In the genomic region with DNA sequence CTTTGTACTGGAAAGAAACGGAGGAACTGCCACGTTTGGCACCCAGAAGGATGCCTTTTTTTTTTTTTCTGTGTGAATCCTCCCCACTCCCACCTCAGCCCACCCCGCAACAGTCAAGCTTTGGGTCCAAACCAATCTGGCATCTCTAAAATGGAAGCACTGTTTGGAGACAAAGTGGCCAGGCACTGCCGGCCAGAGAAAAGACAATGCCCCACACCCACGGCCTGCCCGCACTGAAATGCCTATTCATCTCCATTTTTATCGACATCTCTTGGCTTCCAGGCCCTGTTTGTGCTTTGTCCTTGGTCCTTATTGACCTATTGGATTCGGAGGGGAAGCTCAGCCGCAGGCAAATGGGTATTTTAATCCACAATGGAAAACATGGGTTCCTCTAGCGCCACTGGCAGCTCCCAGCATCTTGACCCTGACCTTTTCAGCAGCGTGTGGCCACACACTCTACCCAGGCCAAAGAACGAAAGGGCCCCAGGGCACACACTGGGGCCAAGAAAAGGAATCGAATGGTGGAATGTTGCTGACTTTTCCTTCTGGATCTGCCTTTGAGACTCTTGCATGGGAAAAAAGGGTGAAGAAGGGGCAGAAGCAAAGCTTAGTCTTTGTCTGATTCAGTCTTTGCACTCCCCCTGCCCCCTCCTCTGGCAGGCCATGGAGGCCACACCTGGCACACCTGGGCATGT, we compare ENCODE assay signal across 14 cellular contexts.
"Had no signal": no experiment of that assay in that cellular context is flagged by ENCODE, and none has a peak within 500 bp of the region (broad histone marks: within the 10 kb centered on the region; RNA-seq: fewer than 3 reads in every experiment).

No MANE protein-coding gene starts in this region.

- H3K9me3 ChIP-seq: left ventricle myocardium inferior, sigmoid colon, testis had no signal

- H3K4me1 ChIP-seq: neural progenitor cell, testis had no signal

- H3K27me3 ChIP-seq: neural progenitor cell, sigmoid colon, testis had no signal

- H3K4me2 ChIP-seq: neural progenitor cell had no signal

- H3K36me3 ChIP-seq: left ventricle myocardium inferior, neural progenitor cell, sigmoid colon had no signal

- ATAC-seq: activated T-helper 17 cell treated with anti-CD3 and anti-CD28 coated beads, Interleukin-2, amount 50 U/mL, for 72 hours; effector memory CD8-positive, alpha-beta T cell; SK-N-SH treated with all-trans-retinoic acid at 6 μM for 48 hours; WTC11 had no signal

- H3K27ac ChIP-seq: left ventricle myocardium inferior, neural progenitor cell, sigmoid colon, testis had no signal

- DNase-seq: activated CD4-positive, alpha-beta T cell treated with anti-CD3 and anti-CD28 coated beads, Interleukin-2, amount 10 ng/mL, durations not matched to agents 24 days and 14 days; activated CD8-positive, alpha-beta memory T cell treated with anti-CD3 and anti-CD28 coated beads for 24 hours; activated naive CD4-positive, alpha-beta T cell treated with anti-CD3 and anti-CD28 coated beads for 36 hours; central memory CD4-positive, alpha-beta T cell; effector memory CD8-positive, alpha-beta T cell; left ventricle myocardium inferior; sigmoid colon; stimulated activated CD4-positive, alpha-beta T cell treated with anti-CD3 and anti-CD28 coated beads, Interleukin-2, amount 100 ng/mL, for 24 hours; stimulated activated naive CD4-positive, alpha-beta T cell treated with Interleukin-2 at 50 U/mL for 16 hours; testis had no signal

- H3K4me3 ChIP-seq: left ventricle myocardium inferior, neural progenitor cell, sigmoid colon, testis had no signal

- H2AFZ ChIP-seq: neural progenitor cell had no signal

- H3K9ac ChIP-seq: neural progenitor cell had no signal
